ENCODE assay signal across 22 cellular contexts in genomic region chr9:10212702-10213101, GRCh38.
"Had no signal": no experiment of that assay in that cellular context is flagged by ENCODE, and none has a peak within 500 bp of the region (broad histone marks: within the 10 kb centered on the region; RNA-seq: fewer than 3 reads in every experiment).

No MANE protein-coding gene starts in this region.

- H3K36me3 ChIP-seq: colonic mucosa, esophagus muscularis mucosa, esophagus squamous epithelium, gastrocnemius medialis, gastroesophageal sphincter, heart left ventricle, heart right ventricle had no signal

- ATAC-seq: effector memory CD8-positive, alpha-beta T cell; esophagus mucosa; foreskin keratinocyte; gastrocnemius medialis; gastroesophageal sphincter; heart left ventricle; heart right ventricle had no signal

- H3K27ac ChIP-seq: colonic mucosa, coronary artery, dorsolateral prefrontal cortex, epithelial cell of prostate, esophagus muscularis mucosa, esophagus squamous epithelium, foreskin keratinocyte, gastrocnemius medialis, gastroesophageal sphincter, heart left ventricle, heart right ventricle had no signal

- H3K4me1 ChIP-seq: colonic mucosa, esophagus muscularis mucosa, gastrocnemius medialis, gastroesophageal sphincter, heart left ventricle, heart right ventricle had no signal

- DNase-seq: colonic mucosa; dermis blood vessel endothelial cell; dorsolateral prefrontal cortex; effector CD4-positive, alpha-beta T cell; effector CD8-positive, alpha-beta T cell; effector memory CD4-positive, alpha-beta T cell; effector memory CD8-positive, alpha-beta T cell; endodermal cell; erythroblast; esophagus squamous epithelium; foreskin fibroblast; foreskin keratinocyte; foreskin melanocyte; gastrocnemius medialis; glutamatergic neuron; heart left ventricle; heart right ventricle had no signal

- H3K4me3 ChIP-seq: colonic mucosa, coronary artery, dorsolateral prefrontal cortex, esophagus muscularis mucosa, esophagus squamous epithelium, gastrocnemius medialis, gastroesophageal sphincter, heart left ventricle, heart right ventricle had no signal

- H3K9me3 ChIP-seq: colonic mucosa, esophagus muscularis mucosa, esophagus squamous epithelium, gastrocnemius medialis, gastroesophageal sphincter, heart left ventricle, heart right ventricle had no signal

- H3K27me3 ChIP-seq: colonic mucosa, dorsolateral prefrontal cortex, esophagus muscularis mucosa, esophagus squamous epithelium, foreskin keratinocyte, gastrocnemius medialis, gastroesophageal sphincter, heart left ventricle, heart right ventricle had no signal
